ENCODE assay signal across 1 cellular context in genomic region chr15:65902373-65902772, GRCh38.
TF ChIP-seq lines count a peak whose summit lies in the region.

No MANE protein-coding gene starts in this region.

TF ChIP-seq in GM23338, 12 proteins besides CTCF, POLR2A, EP300 and RAD21 (continued from another document):
- TF ChIP-seq ETS1 (IDR thresholded peaks at IDR 0.05), result no peak
TF ChIP-seq in GM23338: peak in this region for 0.
